1 cellular context compared by ENCODE assay signal in genomic region chr17:62064791-62065563, GRCh38.
TF ChIP-seq lines count a peak whose summit lies in the region.

TSS of gene MED13 (minus strand) at chr17:62065278. CDS start at chr17:62065205, 73 bp downstream.

TF ChIP-seq in K562, 482 proteins besides CTCF, POLR2A, EP300 and RAD21 (continued from another document and continues in another):
- TF ChIP-seq SFPQ (IDR thresholded peaks at IDR 0.05; ENCODE audit: low read depth, low read length) (no peak), ZNF12 (CRISPR knock-in tag; IDR thresholded peaks at IDR 0.05) (no peak), HES1 (IDR thresholded peaks at IDR 0.05; ENCODE audit: low read depth) (no peak), ZC3H4 (CRISPR knock-in tag; IDR thresholded peaks at IDR 0.05; ENCODE audit: borderline replicate concordance) (no peak), ZNF395 (CRISPR knock-in tag; IDR thresholded peaks at IDR 0.05) (no peak), HINFP (tag; conservative IDR thresholded peaks at IDR 0.05; ENCODE audit: low read depth) (peak; percentile 85), ZNF41 (CRISPR knock-in tag; conservative IDR thresholded peaks at IDR 0.05) (no peak), CBX3 (IDR thresholded peaks at IDR 0.05; ENCODE audit: borderline replicate concordance in 1 of 2, low read length in 2 of 2) (no peak), NFIX (CRISPR knock-in tag; IDR thresholded peaks at IDR 0.05; ENCODE audit: low read depth) (no peak), ZBTB9 (CRISPR knock-in tag; IDR thresholded peaks at IDR 0.05) (no peak), CHD4 (IDR thresholded peaks at IDR 0.05; ENCODE audit: insufficient read depth, insufficient replicate concordance, low read depth, low read length, poor library complexity, severe bottlenecking) (no peak), CBX8 (IDR thresholded peaks at IDR 0.05; ENCODE audit: borderline replicate concordance, extremely low read depth, low read depth, low read length, poor library complexity, severe bottlenecking) (no peak), ZNF785 (CRISPR knock-in tag; IDR thresholded peaks at IDR 0.05) (no peak), TFAP4 (CRISPR knock-in tag; IDR thresholded peaks at IDR 0.05; ENCODE audit: borderline replicate concordance) (no peak), TCFL5 (CRISPR knock-in tag; conservative IDR thresholded peaks at IDR 0.05) (no peak), ZNF239 (CRISPR knock-in tag; IDR thresholded peaks at IDR 0.05) (no peak), HBP1 (CRISPR knock-in tag; IDR thresholded peaks at IDR 0.05) (no peak), IRF2 (CRISPR knock-in tag; IDR thresholded peaks at IDR 0.05) (no peak), NFE2 (IDR thresholded peaks at IDR 0.05; ENCODE audit: low read depth) (no peak), LEF1 (IDR thresholded peaks at IDR 0.05) (no peak), ARID1B (IDR thresholded peaks at IDR 0.05) (peak; percentile 39), GABPB1 (CRISPR knock-in tag; IDR thresholded peaks at IDR 0.05) (no peak; the same call in 1 of the 2 replicates), BRF1 (IDR thresholded peaks at IDR 0.05; ENCODE audit: borderline replicate concordance, extremely low read depth, insufficient read length) (no peak), SAP30 (IDR thresholded peaks at IDR 0.05; ENCODE audit: borderline replicate concordance, insufficient read depth, low read depth, low read length, poor library complexity, severe bottlenecking) (no peak), ESRRA (IDR thresholded peaks at IDR 0.05; ENCODE audit: borderline replicate concordance, low read depth) (no peak), ZNF696 (CRISPR knock-in tag; conservative IDR thresholded peaks at IDR 0.05) (no peak), PPARD (CRISPR knock-in tag; IDR thresholded peaks at IDR 0.05) (no peak), SAFB (IDR thresholded peaks at IDR 0.05; ENCODE audit: borderline replicate concordance, low read depth, low read length) (no peak), VEZF1 (CRISPR knock-in tag; IDR thresholded peaks at IDR 0.05) (peak; percentile 97), SMARCA4 (IDR thresholded peaks at IDR 0.05) (0 out of 2 replicates have a peak, but pooled peaks have one; percentile 22), SIRT6 (IDR thresholded peaks at IDR 0.05; ENCODE audit: low read depth, low read length) (no peak), NFRKB (IDR thresholded peaks at IDR 0.05; ENCODE audit: low read depth) (no peak), KLF6 (CRISPR knock-in tag; IDR thresholded peaks at IDR 0.05; ENCODE audit: borderline replicate concordance) (no peak), YBX1 (IDR thresholded peaks at IDR 0.05) (no peak), CTBP1 (IDR thresholded peaks at IDR 0.05; ENCODE audit: borderline replicate concordance) (no peak), HOMEZ (CRISPR knock-in tag; IDR thresholded peaks at IDR 0.05) (no peak), RNF2 (IDR thresholded peaks at IDR 0.05) (no peak), ZBTB7A (IDR thresholded peaks at IDR 0.05; ENCODE audit: borderline replicate concordance, control insufficient read depth, low read depth, low read length) (no peak), MAZ (CRISPR knock-in tag; conservative IDR thresholded peaks at IDR 0.05 in 1 of 2, IDR thresholded peaks at IDR 0.05 in 1 of 2) (peak in 1 of 2 experiments; percentile 50; a peak in 2 of 4 replicates), ZC3H11A (IDR thresholded peaks at IDR 0.05; ENCODE audit: low read depth, low read length) (no peak), CREBBP (IDR thresholded peaks at IDR 0.05; ENCODE audit: low read depth, low read length) (no peak), POLR2H (tag; IDR thresholded peaks at IDR 0.05; ENCODE audit: low read depth) (no peak), TEAD4 (IDR thresholded peaks at IDR 0.05; ENCODE audit: low read length) (0 out of 2 replicates have a peak, but pooled peaks have one; percentile 20), TEAD4 (CRISPR knock-in tag; IDR thresholded peaks at IDR 0.05; ENCODE audit: borderline replicate concordance) (no peak), SNIP1 (IDR thresholded peaks at IDR 0.05; ENCODE audit: low read depth) (no peak), KDM5B (IDR thresholded peaks at IDR 0.05; ENCODE audit: insufficient replicate concordance, low read depth, low read length) (no peak), HMG20B (CRISPR knock-in tag; IDR thresholded peaks at IDR 0.05) (no peak), THRB (CRISPR knock-in tag; conservative IDR thresholded peaks at IDR 0.05) (no peak), MTF1 (CRISPR knock-in tag; IDR thresholded peaks at IDR 0.05; ENCODE audit: borderline replicate concordance) (no peak), TRIM24 (IDR thresholded peaks at IDR 0.05) (no peak), NCOA4 (IDR thresholded peaks at IDR 0.05; ENCODE audit: partially characterized antibody) (no peak), E2F3 (CRISPR knock-in tag; IDR thresholded peaks at IDR 0.05) (no peak), PATZ1 (CRISPR knock-in tag; IDR thresholded peaks at IDR 0.05; ENCODE audit: borderline replicate concordance) (no peak), SOX6 (IDR thresholded peaks at IDR 0.05) (no peak), BDP1 (IDR thresholded peaks at IDR 0.05; ENCODE audit: insufficient read depth, insufficient read length) (no peak), SPI1 (IDR thresholded peaks at IDR 0.05; ENCODE audit: borderline replicate concordance, low read depth, low read length) (no peak), IFI16 (CRISPR knock-in tag; IDR thresholded peaks at IDR 0.05) (no peak), CEBPG (CRISPR knock-in tag; IDR thresholded peaks at IDR 0.05) (no peak), CEBPG (tag; conservative IDR thresholded peaks at IDR 0.05 in 1 of 2, IDR thresholded peaks at IDR 0.05 in 1 of 2) (no peak)
